ENCODE assay signal across 28 cellular contexts in the genomic region with DNA sequence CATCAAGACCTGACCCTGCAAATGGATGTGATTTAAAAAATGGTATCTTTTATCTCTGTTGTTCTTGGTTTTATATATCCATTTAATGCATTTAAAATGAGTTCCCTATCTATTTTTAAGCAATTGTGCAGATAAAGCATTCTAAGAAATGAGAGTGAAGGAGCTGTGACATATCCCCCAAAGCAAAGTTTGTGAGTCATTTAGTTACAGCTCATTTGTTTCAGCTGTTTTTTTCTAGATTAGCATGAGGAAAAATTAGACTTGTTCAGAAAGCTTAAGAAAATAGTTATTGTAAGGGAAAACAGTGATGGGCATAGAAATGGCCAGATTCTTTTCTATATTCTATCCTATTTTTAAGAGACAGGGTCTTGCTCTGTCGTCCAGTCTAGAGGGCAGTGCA.
"Had no signal": no experiment of that assay in that cellular context is flagged by ENCODE, and none has a peak within 500 bp of the region (broad histone marks: within the 10 kb centered on the region; RNA-seq: fewer than 3 reads in every experiment).

No MANE protein-coding gene starts in this region.

- H3K9me3 Mint-ChIP-seq: activated CD4-positive, alpha-beta T cell treated with anti-CD3 and anti-CD28 coated beads, Interleukin-2, amount 10 ng/mL, durations not matched to agents 7 days and 5 days; activated CD8-positive, alpha-beta T cell treated with anti-CD3 and anti-CD28 coated beads for 36 hours; activated naive CD4-positive, alpha-beta T cell treated with anti-CD3 and anti-CD28 coated beads, Interleukin-2, amount 50 U/mL, for 24 hours; activated naive CD8-positive, alpha-beta T cell treated with anti-CD3 and anti-CD28 coated beads, Interleukin-2, amount 50 U/mL, for 24 hours; activated T-helper 2 cell treated with anti-CD3 and anti-CD28 coated beads, Interferon-gamma antibody, Interleukin-2, Interleukin-4, amounts not matched to agents 10 μg/mL and 5 μg/mL and 100 μg/mL, durations not matched to agents 14 hours and 24 hours and 36 hours; natural killer cell treated with Interleukin-12 subunit alpha and Interleukin-12 subunit beta and Interleukin-15 and Interleukin-18, amount 100 ng/mL, for 72 hours; stimulated activated naive B cell treated with anti-CD40 and anti-IgM and Interleukin-4, amounts not matched to agents 10 μg/mL and 1 μg/mL and 100 μg/mL, for 72 hours; T-helper 2 cell treated with Interferon-gamma antibody and Interleukin-4, amounts not matched to agents 5 μg/mL and 100 μg/mL, for 36 hours had no signal

- H3K9me3 ChIP-seq: left lung, lower lobe of right lung, stomach, suprapubic skin, tibial artery had no signal

- FAIRE-seq: colon, kidney had no signal

- H3K27me3 ChIP-seq: stomach, suprapubic skin, tibial artery had no signal

- H3K36me3 Mint-ChIP-seq: activated CD8-positive, alpha-beta memory T cell treated with anti-CD3 and anti-CD28 coated beads, Interleukin-2, amount 10 ng/mL, durations not matched to agents 7 days and 5 days; activated naive CD4-positive, alpha-beta T cell treated with anti-CD3 and anti-CD28 coated beads, Interleukin-2, amount 50 U/mL, for 24 hours; immature natural killer cell; natural killer cell treated with Interleukin-12 subunit alpha and Interleukin-12 subunit beta and Interleukin-15 and Interleukin-18, amount 100 ng/mL, for 72 hours; stimulated activated naive B cell treated with anti-CD40 and anti-IgM and Interleukin-4, amounts not matched to agents 10 μg/mL and 1 μg/mL and 100 μg/mL, for 72 hours had no signal

- H3K4me3 Mint-ChIP-seq: activated CD4-positive, alpha-beta T cell treated with anti-CD3 and anti-CD28 coated beads, Interleukin-2, amount 10 ng/mL, durations not matched to agents 7 days and 5 days; activated CD8-positive, alpha-beta memory T cell treated with anti-CD3 and anti-CD28 coated beads, Interleukin-2, amount 10 ng/mL, durations not matched to agents 7 days and 5 days; activated CD8-positive, alpha-beta T cell treated with anti-CD3 and anti-CD28 coated beads for 36 hours; activated naive CD4-positive, alpha-beta T cell treated with anti-CD3 and anti-CD28 coated beads, Interleukin-2, amount 50 U/mL, for 24 hours; activated naive CD8-positive, alpha-beta T cell treated with anti-CD3 and anti-CD28 coated beads, Interleukin-2, amount 50 U/mL, for 24 hours; immature natural killer cell; natural killer cell treated with Interleukin-12 subunit alpha and Interleukin-12 subunit beta and Interleukin-15 and Interleukin-18, amount 100 ng/mL, for 72 hours; stimulated activated naive B cell treated with anti-CD40 and anti-IgM and Interleukin-4, amounts not matched to agents 10 μg/mL and 1 μg/mL and 100 μg/mL, for 72 hours; T-helper 2 cell treated with Interferon-gamma antibody and Interleukin-4, amounts not matched to agents 5 μg/mL and 100 μg/mL, for 36 hours had no signal

- H3K4me3 ChIP-seq: left lung, lower lobe of right lung, stomach, suprapubic skin, tibial artery had no signal

- DNase-seq: activated CD4-positive, alpha-beta T cell treated with anti-CD3 and anti-CD28 coated beads for 1 hour; activated CD4-positive, alpha-beta T cell treated with anti-CD3 and anti-CD28 coated beads, Interleukin-2, amount 10 ng/mL, durations not matched to agents 7 days and 5 days; activated CD8-positive, alpha-beta memory T cell treated with anti-CD3 and anti-CD28 coated beads, Interleukin-2, amount 10 ng/mL, durations not matched to agents 7 days and 5 days; activated CD8-positive, alpha-beta T cell treated with anti-CD3 and anti-CD28 coated beads for 36 hours; activated naive CD8-positive, alpha-beta T cell treated with anti-CD3 and anti-CD28 coated beads, Interleukin-2, amount 50 U/mL, for 24 hours; activated T-cell treated with anti-CD3 and anti-CD28 coated beads, Interleukin-2, amount 50 U/mL, for 48 hours; dermis blood vessel endothelial cell; effector CD4-positive, alpha-beta T cell; erythroblast; head of caudate nucleus; immature natural killer cell; kidney; left lung; lower lobe of right lung; mesenchymal stem cell; right cardiac atrium; stimulated activated CD4-positive, alpha-beta T cell treated with anti-CD3 and anti-CD28 coated beads, Interleukin-15, amount 100 ng/mL, for 24 hours; stimulated activated CD4-positive, alpha-beta T cell treated with anti-CD3 and anti-CD28 coated beads, Interleukin-2, amount 100 ng/mL, for 24 hours; stimulated activated naive B cell treated with anti-CD40 and anti-IgM and Interleukin-4, amounts not matched to agents 10 μg/mL and 1 μg/mL and 100 μg/mL, for 72 hours; stomach; T-helper 1 cell; tibial artery had no signal

- H3K4me1 Mint-ChIP-seq: activated CD4-positive, alpha-beta T cell treated with anti-CD3 and anti-CD28 coated beads, Interleukin-2, amount 10 ng/mL, durations not matched to agents 7 days and 5 days; activated CD8-positive, alpha-beta memory T cell treated with anti-CD3 and anti-CD28 coated beads, Interleukin-2, amount 10 ng/mL, durations not matched to agents 7 days and 5 days; activated naive CD4-positive, alpha-beta T cell treated with anti-CD3 and anti-CD28 coated beads, Interleukin-2, amount 50 U/mL, for 24 hours; activated naive CD8-positive, alpha-beta T cell treated with anti-CD3 and anti-CD28 coated beads, Interleukin-2, amount 50 U/mL, for 24 hours; immature natural killer cell; stimulated activated naive B cell treated with anti-CD40 and anti-IgM and Interleukin-4, amounts not matched to agents 10 μg/mL and 1 μg/mL and 100 μg/mL, for 72 hours had no signal

- H3K27ac Mint-ChIP-seq: activated CD4-positive, alpha-beta T cell treated with anti-CD3 and anti-CD28 coated beads, Interleukin-2, amount 10 ng/mL, durations not matched to agents 7 days and 5 days; activated CD8-positive, alpha-beta memory T cell treated with anti-CD3 and anti-CD28 coated beads, Interleukin-2, amount 10 ng/mL, durations not matched to agents 7 days and 5 days; activated CD8-positive, alpha-beta T cell treated with anti-CD3 and anti-CD28 coated beads for 36 hours; activated naive CD4-positive, alpha-beta T cell treated with anti-CD3 and anti-CD28 coated beads, Interleukin-2, amount 50 U/mL, for 24 hours; activated naive CD8-positive, alpha-beta T cell treated with anti-CD3 and anti-CD28 coated beads, Interleukin-2, amount 50 U/mL, for 24 hours; activated T-helper 2 cell treated with anti-CD3 and anti-CD28 coated beads, Interferon-gamma antibody, Interleukin-2, Interleukin-4, amounts not matched to agents 10 μg/mL and 5 μg/mL and 100 μg/mL, durations not matched to agents 14 hours and 24 hours and 36 hours; immature natural killer cell; natural killer cell treated with Interleukin-12 subunit alpha and Interleukin-12 subunit beta and Interleukin-15 and Interleukin-18, amount 100 ng/mL, for 72 hours; stimulated activated naive B cell treated with anti-CD40 and anti-IgM and Interleukin-4, amounts not matched to agents 10 μg/mL and 1 μg/mL and 100 μg/mL, for 72 hours; T-helper 2 cell treated with Interferon-gamma antibody and Interleukin-4, amounts not matched to agents 5 μg/mL and 100 μg/mL, for 36 hours had no signal

- H3K36me3 ChIP-seq: left lung, lower lobe of right lung, stomach, suprapubic skin, tibial artery had no signal

- H3K4me1 ChIP-seq: left lung, lower lobe of right lung, stomach, suprapubic skin, tibial artery had no signal
